In the genomic region with DNA sequence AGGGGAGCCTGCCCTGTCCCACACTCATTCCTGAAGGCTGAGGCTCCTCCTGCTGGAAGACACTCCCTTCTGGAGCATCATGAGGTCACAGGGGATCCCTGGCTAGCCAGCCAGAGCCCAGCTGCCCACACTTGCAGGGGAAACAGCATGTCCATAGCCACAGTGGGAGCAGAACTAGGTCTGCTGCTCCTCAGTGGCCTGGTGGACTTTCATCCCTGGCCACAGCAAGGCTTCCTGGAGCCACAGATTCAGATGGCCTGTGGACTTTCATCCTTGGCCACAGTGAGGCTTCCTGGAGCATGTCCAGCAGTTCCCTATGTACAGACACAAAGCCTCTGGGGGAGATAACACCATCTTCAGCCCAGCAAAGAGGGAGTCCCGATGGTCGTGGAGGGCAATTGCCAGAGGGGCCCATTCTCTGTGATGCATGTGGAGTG, we compare ENCODE assay signal across 1 cellular context.
A peak's percentile ranks its signal among the peaks of the same experiment; 100 is the strongest.
TF ChIP-seq lines count a peak whose summit lies in the region.

No MANE protein-coding gene starts in this region.

TF ChIP-seq in HepG2, 621 proteins besides CTCF, POLR2A, EP300 and RAD21 (continued from another document and continues in another):
- TF ChIP-seq ARID5B (CRISPR knock-in tag; IDR thresholded peaks at IDR 0.05) = peak; percentile 75; the same call in 1 of the 2 replicates
- TF ChIP-seq SP4 (CRISPR knock-in tag; IDR thresholded peaks at IDR 0.05) = no peak
- peak; percentile 64 for TF ChIP-seq ZMYM4 (CRISPR knock-in tag; IDR thresholded peaks at IDR 0.05)
- TF ChIP-seq, protein P1, sequence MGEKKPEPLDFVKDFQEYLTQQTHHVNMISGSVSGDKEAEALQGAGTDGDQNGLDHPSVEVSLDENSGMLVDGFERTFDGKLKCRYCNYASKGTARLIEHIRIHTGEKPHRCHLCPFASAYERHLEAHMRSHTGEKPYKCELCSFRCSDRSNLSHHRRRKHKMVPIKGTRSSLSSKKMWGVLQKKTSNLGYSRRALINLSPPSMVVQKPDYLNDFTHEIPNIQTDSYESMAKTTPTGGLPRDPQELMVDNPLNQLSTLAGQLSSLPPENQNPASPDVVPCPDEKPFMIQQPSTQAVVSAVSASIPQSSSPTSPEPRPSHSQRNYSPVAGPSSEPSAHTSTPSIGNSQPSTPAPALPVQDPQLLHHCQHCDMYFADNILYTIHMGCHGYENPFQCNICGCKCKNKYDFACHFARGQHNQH (CRISPR knock-in tag; IDR thresholded peaks at IDR 0.05) = peak; percentile 55; the same call in 1 of the 2 replicates
- TF ChIP-seq ELF1 (CRISPR knock-in tag; IDR thresholded peaks at IDR 0.05) = peak; percentile 56; the same call in 1 of the 2 replicates
- TF ChIP-seq, protein P2, sequence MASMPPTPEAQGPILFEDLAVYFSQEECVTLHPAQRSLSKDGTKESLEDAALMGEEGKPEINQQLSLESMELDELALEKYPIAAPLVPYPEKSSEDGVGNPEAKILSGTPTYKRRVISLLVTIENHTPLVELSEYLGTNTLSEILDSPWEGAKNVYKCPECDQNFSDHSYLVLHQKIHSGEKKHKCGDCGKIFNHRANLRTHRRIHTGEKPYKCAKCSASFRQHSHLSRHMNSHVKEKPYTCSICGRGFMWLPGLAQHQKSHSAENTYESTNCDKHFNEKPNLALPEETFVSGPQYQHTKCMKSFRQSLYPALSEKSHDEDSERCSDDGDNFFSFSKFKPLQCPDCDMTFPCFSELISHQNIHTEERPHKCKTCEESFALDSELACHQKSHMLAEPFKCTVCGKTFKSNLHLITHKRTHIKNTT (CRISPR knock-in tag; IDR thresholded peaks at IDR 0.05) = no peak
- no peak for TF ChIP-seq SKI (IDR thresholded peaks at IDR 0.05; ENCODE audit: partially characterized antibody)
- TF ChIP-seq THRA (CRISPR knock-in tag; IDR thresholded peaks at IDR 0.05; ENCODE audit: borderline replicate concordance) = peak; percentile 43; the same call in 1 of the 2 replicates
- no peak for TF ChIP-seq TCF12 (IDR thresholded peaks at IDR 0.05)
- TF ChIP-seq TCF12 (CRISPR knock-in tag; IDR thresholded peaks at IDR 0.05) = no peak
- peak; percentile 80 for TF ChIP-seq SALL1 (CRISPR knock-in tag; IDR thresholded peaks at IDR 0.05)
- 0 out of 2 replicates have a peak, but pooled peaks have one; percentile 58 for TF ChIP-seq FOXO1 (CRISPR knock-in tag; IDR thresholded peaks at IDR 0.05)
- no peak for TF ChIP-seq MIXL1 (CRISPR knock-in tag; IDR thresholded peaks at IDR 0.05)
- TF ChIP-seq FOXA3 (CRISPR knock-in tag; IDR thresholded peaks at IDR 0.05) = peak; percentile 60
- peak; percentile 31 for TF ChIP-seq ASH2L (IDR thresholded peaks at IDR 0.05; ENCODE audit: insufficient read length, low read depth, low read length)
- no peak for TF ChIP-seq PHB2 (IDR thresholded peaks at IDR 0.05; ENCODE audit: partially characterized antibody)
- TF ChIP-seq BCL6 (CRISPR knock-in tag; IDR thresholded peaks at IDR 0.05) = peak; percentile 69
- peak; percentile 87 for TF ChIP-seq ELF3 (CRISPR knock-in tag; IDR thresholded peaks at IDR 0.05)
- TF ChIP-seq RCOR2 (CRISPR knock-in tag; IDR thresholded peaks at IDR 0.05) = peak; percentile 66; the same call in 1 of the 2 replicates
- TF ChIP-seq SOX6 (IDR thresholded peaks at IDR 0.05) = no peak
- TF ChIP-seq SOX6 (CRISPR knock-in tag; IDR thresholded peaks at IDR 0.05) = peak; percentile 58
- 0 out of 2 replicates have a peak, but pooled peaks have one; percentile 37 for TF ChIP-seq ZNF629 (CRISPR knock-in tag; conservative IDR thresholded peaks at IDR 0.05)
- TF ChIP-seq TBL1XR1 (IDR thresholded peaks at IDR 0.05; ENCODE audit: borderline replicate concordance, low read length, partially characterized antibody) = no peak
- no peak for TF ChIP-seq ZNF234 (CRISPR knock-in tag; conservative IDR thresholded peaks at IDR 0.05)
- TF ChIP-seq RARA (CRISPR knock-in tag; IDR thresholded peaks at IDR 0.05) = peak; percentile 54
- no peak for TF ChIP-seq KDM1A (CRISPR knock-in tag; IDR thresholded peaks at IDR 0.05)
- TF ChIP-seq RXRB (CRISPR knock-in tag; IDR thresholded peaks at IDR 0.05; ENCODE audit: borderline replicate concordance) = peak; percentile 69
- TF ChIP-seq CBX5 (CRISPR knock-in tag; IDR thresholded peaks at IDR 0.05; ENCODE audit: borderline replicate concordance) = peak; percentile 27; the same call in 1 of the 2 replicates
- no peak for TF ChIP-seq MBNL3 (CRISPR knock-in tag; conservative IDR thresholded peaks at IDR 0.05)
- peak; percentile 31; the same call in 1 of the 2 replicates for TF ChIP-seq THAP9 (CRISPR knock-in tag; IDR thresholded peaks at IDR 0.05; ENCODE audit: borderline replicate concordance)
- TF ChIP-seq KDM6A (CRISPR knock-in tag; IDR thresholded peaks at IDR 0.05; ENCODE audit: low read depth) = peak; percentile 35; the same call in 1 of the 2 replicates
- no peak for TF ChIP-seq HNRNPUL1 (IDR thresholded peaks at IDR 0.05; ENCODE audit: low read depth, low read length)
- TF ChIP-seq HNF4G (IDR thresholded peaks at IDR 0.05; ENCODE audit: borderline replicate concordance, low read depth, low read length) = peak; percentile 84
- TF ChIP-seq HNF4G (CRISPR knock-in tag; IDR thresholded peaks at IDR 0.05; ENCODE audit: borderline replicate concordance, low read depth) = peak; percentile 92; the same call in 1 of the 2 replicates
- no peak for TF ChIP-seq KMT2B (CRISPR knock-in tag; IDR thresholded peaks at IDR 0.05)
- peak; percentile 33; the same call in 1 of the 2 replicates for TF ChIP-seq ZNF292 (CRISPR knock-in tag; IDR thresholded peaks at IDR 0.05; ENCODE audit: borderline replicate concordance, low read depth)
- TF ChIP-seq KDM2A (CRISPR knock-in tag; IDR thresholded peaks at IDR 0.05; ENCODE audit: borderline replicate concordance, low read depth) = peak; percentile 36; the same call in 1 of the 2 replicates
- peak; percentile 80 for TF ChIP-seq ZMYM2 (CRISPR knock-in tag; IDR thresholded peaks at IDR 0.05)
- TF ChIP-seq ZNF678 (CRISPR knock-in tag; IDR thresholded peaks at IDR 0.05) = no peak
- peak; percentile 47 for TF ChIP-seq ZNF574 (CRISPR knock-in tag; IDR thresholded peaks at IDR 0.05)
- peak; percentile 64; the same call in 1 of the 2 replicates for TF ChIP-seq HMG20A (CRISPR knock-in tag; IDR thresholded peaks at IDR 0.05; ENCODE audit: borderline replicate concordance)
- peak; percentile 69 for TF ChIP-seq POGZ (CRISPR knock-in tag; IDR thresholded peaks at IDR 0.05)
- peak; percentile 74; the same call in 1 of the 2 replicates for TF ChIP-seq ZNF331 (CRISPR knock-in tag; IDR thresholded peaks at IDR 0.05)
- TF ChIP-seq HMGXB3 (CRISPR knock-in tag; IDR thresholded peaks at IDR 0.05; ENCODE audit: borderline replicate concordance) = 0 out of 2 replicates have a peak, but pooled peaks have one; percentile 63
- peak; percentile 45 for TF ChIP-seq ZFX (CRISPR knock-in tag; IDR thresholded peaks at IDR 0.05; ENCODE audit: low read depth)
- TF ChIP-seq MXD4 (CRISPR knock-in tag; IDR thresholded peaks at IDR 0.05) = peak; percentile 49; the same call in 1 of the 2 replicates
- TF ChIP-seq FOXA1 (IDR thresholded peaks at IDR 0.05) = no peak
- TF ChIP-seq FOXA1 (CRISPR knock-in tag; IDR thresholded peaks at IDR 0.05) = peak; percentile 38
